8 cellular contexts compared by ENCODE assay signal in the genomic region with DNA sequence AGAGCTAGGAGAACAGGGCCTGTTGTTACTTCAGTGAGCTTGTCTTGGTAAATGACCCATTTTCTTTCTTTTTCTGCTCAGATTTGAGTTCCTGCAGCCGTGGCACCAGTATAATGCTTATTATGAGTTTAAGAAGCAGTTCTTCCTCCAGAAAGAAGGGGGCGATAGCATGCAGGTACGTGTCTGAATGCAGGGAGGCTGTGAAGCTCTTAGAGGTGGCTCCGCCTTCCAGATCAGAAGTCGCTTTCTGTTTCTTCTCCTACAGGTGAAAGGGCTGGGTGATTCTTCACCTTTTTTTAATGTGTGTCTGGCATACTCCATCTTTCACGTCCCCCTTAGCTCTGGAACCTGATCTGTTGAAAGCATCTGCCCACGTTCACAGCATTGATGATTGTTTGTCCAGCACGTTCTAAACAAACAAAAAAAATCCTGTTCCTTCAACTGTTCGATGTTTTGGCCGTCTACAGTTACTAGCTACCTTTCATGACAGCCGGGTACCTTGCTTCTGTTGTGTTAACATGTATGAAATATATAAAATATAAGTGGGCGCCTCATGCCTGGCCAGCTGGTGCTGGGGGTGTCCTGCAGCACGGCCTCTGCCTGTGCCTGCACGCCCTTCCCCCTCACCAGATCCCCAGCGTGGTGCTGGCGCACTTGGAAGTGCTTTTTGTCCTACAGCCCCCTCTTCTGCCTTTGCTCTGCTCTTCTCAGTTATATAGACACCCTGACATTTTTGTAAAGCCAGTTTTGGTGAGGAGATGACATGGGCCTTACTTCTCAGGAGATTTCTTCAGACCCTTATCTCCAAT. TPM values are rescaled to one million over a fixed set of nuclear protein-coding genes. Genes with fewer than 3 reads are reported as not detected.
DNase-seq lines count a peak whose midpoint lies in the region; ATAC-seq and TF ChIP-seq lines count a peak whose summit lies in the region.

No MANE protein-coding gene starts in this region.

- no peaks in the 10 kb centered on the region for H3K9me3 Mint-ChIP-seq in activated T-cell treated with anti-CD3 and anti-CD28 coated beads, Interleukin-2, amount 50 U/mL, for 72 hours

- peaks cover 9 to 41% of the 10 kb centered on the region in 2 donors for H3K36me3 Mint-ChIP-seq in activated T-cell treated with anti-CD3 and anti-CD28 coated beads, Interleukin-2, amount 50 U/mL, for 72 hours (ENCODE audit: insufficient read depth in 2 of 2)

- TF ChIP-seq CTCF in AG09309 (IDR thresholded peaks at IDR 0.05; ENCODE audit: control insufficient read depth, insufficient read depth, low read depth, low read length, missing control alignments) (peak; percentile 34), GM10266 (IDR thresholded peaks at IDR 0.05; ENCODE audit: control insufficient read depth, insufficient read depth, low read depth, missing control alignments) (peak; percentile 38), right lobe of liver (IDR thresholded peaks at IDR 0.05) (peak in 3 of 4 donors; percentile 9 to 23 (median 22))

- no peaks in the 10 kb centered on the region for H3K27me3 Mint-ChIP-seq in activated T-cell treated with anti-CD3 and anti-CD28 coated beads, Interleukin-2, amount 50 U/mL, for 72 hours (ENCODE audit: low read depth)

- H3K27ac ChIP-seq in right lobe of liver = no peak overlapping the region

- no peak overlapping the region for H3K4me3 ChIP-seq in AG09309 (ENCODE audit: control insufficient read depth, low read depth, low read length)
- no peak overlapping the region for H3K4me3 ChIP-seq in right lobe of liver

- H3K4me1 Mint-ChIP-seq in activated T-cell treated with anti-CD3 and anti-CD28 coated beads, Interleukin-2, amount 50 U/mL, for 72 hours (ENCODE audit: low read depth) = peaks cover 10% of the 10 kb centered on the region

- ATAC-seq in activated T-cell treated with anti-CD3 and anti-CD28 coated beads, Interleukin-2, amount 50 U/mL, for 72 hours (replicated peaks in 1 of 2) = peak; percentile 64 to 65
- ATAC-seq in right lobe of liver (no peak), HG03159 (IDR thresholded peaks at IDR 0.05; ENCODE audit: unreplicated experiment) (no peak), GM21529 (IDR thresholded peaks at IDR 0.05; ENCODE audit: unreplicated experiment) (no peak), GM18498 (IDR thresholded peaks at IDR 0.05; ENCODE audit: unreplicated experiment) (no peak)

- H3K9me3 ChIP-seq in right lobe of liver = no peaks in the 10 kb centered on the region

- intact Hi-C loops in right lobe of liver (cut with DNase I) = no loop called here

- 78% methylated on average over 12 of the region's 16 CpGs for whole genome bisulfite sequencing in right lobe of liver (ENCODE audit: insufficient coverage, low coverage, low lambda C conversion rate, missing lambda C conversion rate)

- DNase-seq in AG09309 (ENCODE audit: low read depth) (no peak), GM10266 (ENCODE audit: extremely low spot score) (peak; percentile 44), NCI-H146 treated with DMSO at 0.1 percent for 48 hours (lab: John Stamatoyannopoulos, UW; ENCODE audit: unreplicated experiment) (peak; percentile 19), right lobe of liver (no peak)
- peak; percentile 45 to 46 for DNase-seq in activated T-cell treated with anti-CD3 and anti-CD28 coated beads, Interleukin-2, amount 50 U/mL, for 72 hours

- no peaks in the 10 kb centered on the region for H3K4me1 ChIP-seq in right lobe of liver

- no peak overlapping the region for H3K4me3 Mint-ChIP-seq in activated T-cell treated with anti-CD3 and anti-CD28 coated beads, Interleukin-2, amount 50 U/mL, for 72 hours

- H3K27me3 ChIP-seq in right lobe of liver = no peaks in the 10 kb centered on the region

- H3K36me3 ChIP-seq in right lobe of liver = peaks cover 0 to 69% (median 36%) of the 10 kb centered on the region in 4 donors

- H3K27ac Mint-ChIP-seq in activated T-cell treated with anti-CD3 and anti-CD28 coated beads, Interleukin-2, amount 50 U/mL, for 72 hours = no peak overlapping the region

- no peak for TF ChIP-seq POLR2A in right lobe of liver (IDR thresholded peaks at IDR 0.05)

RNA-seq across cellular contexts. Expression of a gene that starts 44.6 kb away (rescaled TPM):
- 10 to 100 TPM; 58.5 to 61.5 TPM for total RNA-seq in activated T-cell treated with anti-CD3 and anti-CD28 coated beads, Interleukin-2, amount 50 U/mL, for 72 hours
- 10 to 100 TPM in 5 of 6 experiments, 1 to 10 TPM in 1; 9.8 to 20.2 (median 13.1) TPM for total RNA-seq in right lobe of liver

Comparison
In these comparisons a context has a peak if more than half of its experiments do, and no peak if none do; other contexts are left out.
1. DNase-seq: peak in GM10266 (single experiment), NCI-H146 treated with DMSO at 0.1 percent for 48 hours (single experiment) and activated T-cell treated with anti-CD3 and anti-CD28 coated beads, Interleukin-2, amount 50 U/mL, for 72 hours (2 of 2); none in AG09309 (single experiment) and right lobe of liver (0 of 3).
2. ATAC-seq: peak in activated T-cell treated with anti-CD3 and anti-CD28 coated beads, Interleukin-2, amount 50 U/mL, for 72 hours (2 of 2); none in right lobe of liver (0 of 4), HG03159 (single experiment), GM21529 (single experiment) and GM18498 (single experiment).
3. Peak in every context shown above with its lines, with median percentiles within 50 percentile points of each other: CTCF ChIP-seq.